ENCODE assay signal across 8 cellular contexts in the genomic region with DNA sequence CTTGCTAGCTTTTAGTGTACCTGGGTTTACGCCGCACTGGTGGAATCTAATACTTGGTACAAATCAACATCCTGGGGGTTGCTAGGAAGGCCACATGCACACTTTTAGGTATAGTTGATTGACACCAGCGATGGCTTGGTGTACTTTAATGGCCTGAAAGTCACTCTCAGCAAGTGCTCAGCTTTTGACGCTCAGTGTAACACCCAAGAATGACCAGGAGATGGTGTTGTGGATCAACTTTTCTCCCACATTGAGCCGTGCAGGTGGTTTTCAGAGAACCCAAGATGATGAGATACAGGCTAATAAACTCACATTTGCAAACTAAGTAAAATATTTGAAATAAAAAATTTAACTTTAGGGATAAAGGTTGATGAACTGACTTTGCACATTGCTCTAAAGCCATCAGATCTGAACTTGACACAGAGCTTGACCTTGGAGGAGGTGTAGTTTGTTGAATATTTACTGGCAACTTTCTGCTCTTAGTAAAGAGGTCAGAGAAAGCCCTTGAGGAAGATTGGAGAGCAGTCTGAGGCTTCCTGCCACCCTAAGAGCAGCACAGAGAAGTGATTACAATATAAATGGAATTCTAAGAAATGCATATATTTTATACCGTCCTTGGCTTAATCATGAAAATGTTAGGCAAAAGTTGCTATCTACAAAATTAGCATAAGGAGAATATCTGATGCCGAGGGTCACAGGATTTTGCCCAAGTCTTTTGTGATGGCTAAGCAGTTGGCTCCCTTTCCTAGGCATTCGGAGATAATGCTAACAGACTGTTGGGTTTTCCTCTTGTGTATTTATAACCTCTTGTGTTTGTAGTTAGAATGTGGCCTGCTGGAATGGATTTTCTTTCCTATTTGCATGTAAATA.
DNase-seq lines count a peak whose midpoint lies in the region; ATAC-seq and TF ChIP-seq lines count a peak whose summit lies in the region.

No MANE protein-coding gene starts in this region.

- peak; percentile 77 for DNase-seq in Ammon's horn (ENCODE audit: low spot score)
- DNase-seq in NCI-H146 (lab: John Stamatoyannopoulos, UW) = peak; percentile 2
- DNase-seq in activated CD4-positive, alpha-beta T cell treated with anti-CD3 and anti-CD28 coated beads, Interleukin-2, amount 50 U/mL, for 1 hour = peak; percentile 26
- DNase-seq in germinal center (ENCODE audit: low spot score) = peak; percentile 52
- DNase-seq in ovary = peak in 2 of 5 donors; percentile 22 to 42
- DNase-seq in cortex of kidney (lab: John Stamatoyannopoulos, UW) = no peak

- H3K36me3 ChIP-seq in ovary = no peaks in the 10 kb centered on the region

- no peaks in the 10 kb centered on the region for H3K4me1 ChIP-seq in ovary (ENCODE audit: insufficient read depth)

- H3K4me3 ChIP-seq in ovary = no peak overlapping the region

- TF ChIP-seq EP300 in ovary (IDR thresholded peaks at IDR 0.05) = no peak

- peak; percentile 88 for ATAC-seq in HG02588 (IDR thresholded peaks at IDR 0.05; ENCODE audit: unreplicated experiment)

- no peak for TF ChIP-seq POLR2A in ovary (IDR thresholded peaks at IDR 0.05)

- WGBS in ovary, 3 donors = 32 to 52% (median 40%) methylated on average over 8 of the region's 8 CpGs

- H3K27me3 ChIP-seq in ovary = no peaks in the 10 kb centered on the region

- no peak overlapping the region for H3K27ac ChIP-seq in ovary

- intact Hi-C loops in ovary (cut with DNase I) = loop anchor here in 3 of 4 donors (5.0 to 10.0 kb wide), 3 partner anchors 874 to 1049 kb away; a partner anchor contains a TSS

- TF ChIP-seq CTCF in GM12872 (IDR thresholded peaks at IDR 0.05; ENCODE audit: insufficient read depth, low read depth, low read length) = peak; percentile 78
- TF ChIP-seq CTCF in ovary (IDR thresholded peaks at IDR 0.05) = peak in 2 of 3 donors; percentile 66 to 72

- no peaks in the 10 kb centered on the region for H3K9me3 ChIP-seq in ovary
